In the genomic region with DNA sequence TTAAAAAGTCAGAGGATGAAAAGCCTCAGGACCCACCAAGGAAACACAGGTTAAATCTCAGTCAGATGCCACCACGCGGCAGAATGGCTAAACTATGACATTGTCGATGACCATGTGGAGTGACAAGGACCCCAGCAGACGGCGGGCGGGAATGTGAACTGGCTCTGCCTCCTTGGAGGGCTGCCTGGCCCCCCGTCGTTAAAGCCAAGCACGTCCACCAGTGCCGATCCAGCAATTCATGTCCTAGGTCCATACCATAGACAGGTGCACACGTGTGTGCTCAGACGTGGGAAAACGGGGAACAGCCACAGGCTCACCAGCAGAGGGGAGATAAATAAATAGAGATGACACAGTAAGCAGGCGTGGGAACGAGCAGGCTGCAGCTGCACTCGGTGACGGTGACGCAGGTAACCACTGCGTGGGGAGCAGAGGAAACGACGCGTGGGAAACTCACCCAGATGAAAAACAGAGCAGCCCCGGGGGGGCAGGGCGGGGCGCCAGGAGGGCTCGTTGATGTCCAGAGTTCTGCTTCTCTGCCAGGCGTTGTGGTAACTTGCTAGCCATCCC, we compare ENCODE assay signal across 10 cellular contexts. TPM values are rescaled to one million over a fixed set of nuclear protein-coding genes. Genes with fewer than 3 reads are reported as not detected.
DNase-seq lines count a peak whose midpoint lies in the region; ATAC-seq and TF ChIP-seq lines count a peak whose summit lies in the region.
"Had no signal": no experiment of that assay in that cellular context is flagged by ENCODE, and none has a peak within 500 bp of the region (broad histone marks: within the 10 kb centered on the region; RNA-seq: fewer than 3 reads in every experiment).

No MANE protein-coding gene starts in this region.

- DNase-seq in NCI-H1417 (lab: John Stamatoyannopoulos, UW) (peak in 2 of 3 experiments; percentile 41 to 62), NCI-H1417 treated with DMSO at 0.1 percent for 48 hours (lab: John Stamatoyannopoulos, UW) (no peak), colonic mucosa (peak; percentile 31), epidermal melanocyte (ENCODE audit: insufficient read length, low spot score) (no peak), NCI-H2196 treated with DMSO at 0.1 percent for 48 hours (lab: John Stamatoyannopoulos, UW; ENCODE audit: unreplicated experiment) (no peak)
- DNase-seq in activated CD4-positive, alpha-beta T cell treated with anti-CD3 and anti-CD28 coated beads for 36 hours, result peak; percentile 90
- DNase-seq in stimulated activated CD4-positive, alpha-beta T cell treated with anti-CD3 and anti-CD28 coated beads, Interleukin-4, amount 100 ng/mL, for 48 hours (ENCODE audit: low read depth in 2 of 2), result peak; percentile 66 to 72

- H3K27me3 ChIP-seq in colonic mucosa, result no peaks in the 10 kb centered on the region

- no peak overlapping the region for H3K27ac ChIP-seq in colonic mucosa
- H3K27ac ChIP-seq: neutrophil, SK-N-MC had no signal

- H3K36me3 ChIP-seq in colonic mucosa, result no peaks in the 10 kb centered on the region
- H3K36me3 ChIP-seq: neutrophil had no signal

- CTCF ChIA-PET in activated CD4-positive, alpha-beta T cell treated with anti-CD3 and anti-CD28 coated beads for 36 hours (lab: Charles Lee), result interaction anchor here (2.0 kb wide), 1 partner anchor 19 kb away, joined by 8 read pairs; no protein-coding TSS in a partner anchor

- H3K4me3 ChIP-seq in colonic mucosa, result no peak overlapping the region
- H3K4me3 ChIP-seq: SK-N-MC had no signal

- ATAC-seq in activated CD4-positive, alpha-beta T cell treated with anti-CD3 and anti-CD28 coated beads for 36 hours, result peak; percentile 91
- no peak for ATAC-seq in GM18519 (IDR thresholded peaks at IDR 0.05; ENCODE audit: low FRiP score, unreplicated experiment)

- H3K36me3 Mint-ChIP-seq in activated CD4-positive, alpha-beta T cell treated with anti-CD3 and anti-CD28 coated beads for 36 hours (ENCODE audit: low read depth), result peaks cover 3% of the 10 kb centered on the region

- peaks cover 8% of the 10 kb centered on the region for H3K9me3 Mint-ChIP-seq in activated CD4-positive, alpha-beta T cell treated with anti-CD3 and anti-CD28 coated beads for 36 hours (ENCODE audit: low read depth)

- POLR2A ChIA-PET in activated CD4-positive, alpha-beta T cell treated with anti-CD3 and anti-CD28 coated beads for 36 hours (lab: Charles Lee), result no interaction called here

- H3K9ac ChIP-seq in colonic mucosa (ENCODE audit: low read depth in 2 of 2, low read length in 2 of 2), result no peak overlapping the region

- TF ChIP-seq CTCF in colonic mucosa (IDR thresholded peaks at IDR 0.05), result no peak

- intact Hi-C loops in activated CD4-positive, alpha-beta T cell treated with anti-CD3 and anti-CD28 coated beads for 36 hours (cut with DNase I, micrococcal nuclease), result loop anchor here in 1 of 2 experiments (1.0 kb wide), 2 partner anchors 23 to 28 kb away; a partner anchor contains a TSS
- intact Hi-C loops in colonic mucosa (cut with DNase I), result no loop called here

- H3K9me3 ChIP-seq in colonic mucosa, result no peaks in the 10 kb centered on the region
- H3K9me3 ChIP-seq: neutrophil had no signal

- H3K4me3 Mint-ChIP-seq in activated CD4-positive, alpha-beta T cell treated with anti-CD3 and anti-CD28 coated beads for 36 hours, result peak overlapping the region; percentile 75

- H3K27ac Mint-ChIP-seq in activated CD4-positive, alpha-beta T cell treated with anti-CD3 and anti-CD28 coated beads for 36 hours, result peak overlapping the region; percentile 85

- H3K4me1 ChIP-seq in colonic mucosa, result no peaks in the 10 kb centered on the region

- H3K4me1 Mint-ChIP-seq in activated CD4-positive, alpha-beta T cell treated with anti-CD3 and anti-CD28 coated beads for 36 hours, result peaks cover 38% of the 10 kb centered on the region

- no peaks in the 10 kb centered on the region for H3K27me3 Mint-ChIP-seq in activated CD4-positive, alpha-beta T cell treated with anti-CD3 and anti-CD28 coated beads for 36 hours

RNA-seq across cellular contexts. Expression of a gene that starts 28.3 kb away (rescaled TPM):
- 10 to 100 TPM; 12.2 to 13.2 TPM for total RNA-seq in activated CD4-positive, alpha-beta T cell treated with anti-CD3 and anti-CD28 coated beads for 36 hours
- 1 to 10 TPM; 2.1 to 5.3 TPM for total RNA-seq in colonic mucosa

Comparison
In these comparisons a context has a peak if more than half of its experiments do, and no peak if none do; other contexts are left out.
1. DNase-seq: peak in NCI-H1417 (2 of 3), activated CD4-positive, alpha-beta T cell treated with anti-CD3 and anti-CD28 coated beads for 36 hours (single experiment), colonic mucosa (single experiment) and stimulated activated CD4-positive, alpha-beta T cell treated with anti-CD3 and anti-CD28 coated beads, Interleukin-4, amount 100 ng/mL, for 48 hours (2 of 2); none in NCI-H1417 treated with DMSO at 0.1 percent for 48 hours (single experiment), epidermal melanocyte (single experiment) and NCI-H2196 treated with DMSO at 0.1 percent for 48 hours (single experiment).